Comparison of ENCODE assay signal across 19 cellular contexts in genomic region chr18:13584826-13585225, GRCh38.
A peak's percentile ranks its signal among the peaks of the same experiment; 100 is the strongest.
DNase-seq lines count a peak whose midpoint lies in the region; ATAC-seq and TF ChIP-seq lines count a peak whose summit lies in the region.
"Had no signal": no experiment of that assay in that cellular context is flagged by ENCODE, and none has a peak within 500 bp of the region (broad histone marks: within the 10 kb centered on the region; RNA-seq: fewer than 3 reads in every experiment).

No MANE protein-coding gene starts in this region.

- peaks cover 9% of the 10 kb centered on the region for H3K79me2 ChIP-seq in smooth muscle cell (ENCODE audit: low read depth)

- H3K36me3 ChIP-seq in WERI-Rb-1 (no peaks in the 10 kb centered on the region), left ventricle myocardium inferior (no peaks in the 10 kb centered on the region), smooth muscle cell (ENCODE audit: low read depth) (no peaks in the 10 kb centered on the region), gastrocnemius medialis (no peaks in the 10 kb centered on the region)
- H3K36me3 ChIP-seq: colonic mucosa, sigmoid colon, SJCRH30, stomach had no signal

- no peaks in the 10 kb centered on the region for H3K27me3 ChIP-seq in WERI-Rb-1 (ENCODE audit: insufficient read depth, low read depth, severe bottlenecking)
- H3K27me3 ChIP-seq in left ventricle myocardium inferior (ENCODE audit: low read depth), result no peaks in the 10 kb centered on the region
- H3K27me3 ChIP-seq in smooth muscle cell (ENCODE audit: low read depth), result no peaks in the 10 kb centered on the region
- no peaks in the 10 kb centered on the region for H3K27me3 ChIP-seq in gastrocnemius medialis
- H3K27me3 ChIP-seq: colonic mucosa, sigmoid colon, SJCRH30, stomach had no signal

- ATAC-seq in gastrocnemius medialis, result no peak
- ATAC-seq: PC-3 had no signal

- H3K9me3 Mint-ChIP-seq in IgD-negative memory B cell, result no peaks in the 10 kb centered on the region

- DNase-seq in WERI-Rb-1 (peak; percentile 30), left ventricle myocardium inferior (no peak), smooth muscle cell (lab: John Stamatoyannopoulos, UW; ENCODE audit: unreplicated experiment) (no peak), gastrocnemius medialis (no peak), NCI-H2029 treated with DMSO at 0.1 percent for 48 hours (lab: John Stamatoyannopoulos, UW) (no peak)
- no peak for DNase-seq in activated naive CD4-positive, alpha-beta T cell treated with Interleukin-2 at 50 U/mL for 16 hours
- DNase-seq: Calu3; colonic mucosa; NCI-H1105 treated with DMSO at 0.1 percent for 48 hours; NCI-H2171 treated with DMSO at 0.1 percent for 48 hours; NCI-H69; nucleus accumbens; PC-3; sigmoid colon; SJCRH30; stimulated activated CD4-positive, alpha-beta T cell treated with anti-CD3 and anti-CD28 coated beads, Interleukin-1b, Interleukin-23, amount 100 ng/mL, for 48 hours; stomach; T-helper 9 cell had no signal

- no peak overlapping the region for H2AFZ ChIP-seq in smooth muscle cell (ENCODE audit: low read depth)

- peaks cover 76% of the 10 kb centered on the region for H4K20me1 ChIP-seq in smooth muscle cell (ENCODE audit: low read depth)

- in situ Hi-C loops in gastrocnemius medialis (cut with MboI; ENCODE audit: low sequenced_read_pairs in 4 of 4), result no loop called here

- TF ChIP-seq POLR2A in gastrocnemius medialis (IDR thresholded peaks at IDR 0.05), result no peak

- peaks cover 26 to 39% (median 30%) of the 10 kb centered on the region in 3 donors for H3K4me1 Mint-ChIP-seq in IgD-negative memory B cell

- H3K9ac ChIP-seq in smooth muscle cell (ENCODE audit: low read depth), result no peak overlapping the region

- intact Hi-C loops in left ventricle myocardium inferior (cut with micrococcal nuclease), result no loop called here
- intact Hi-C loops in gastrocnemius medialis (cut with DNase I; ENCODE audit: low total_unique reads), result no loop called here

- peak overlapping the region in 3 of 4 donors; percentile 1 to 43 (median 9) for H3K4me3 Mint-ChIP-seq in IgD-negative memory B cell

- TF ChIP-seq CTCF in WERI-Rb-1 (IDR thresholded peaks at IDR 0.05; ENCODE audit: low read depth, low read length), result no peak
- TF ChIP-seq CTCF in left ventricle myocardium inferior (IDR thresholded peaks at IDR 0.05; ENCODE audit: borderline replicate concordance), result no peak
- no peak for TF ChIP-seq CTCF in smooth muscle cell (IDR thresholded peaks at IDR 0.05; ENCODE audit: borderline replicate concordance, insufficient read depth, poor library complexity, severe bottlenecking)
- TF ChIP-seq CTCF in gastrocnemius medialis (IDR thresholded peaks at IDR 0.05 in 4 of 5, conservative IDR thresholded peaks at IDR 0.05 in 1 of 5), result no peak

- peaks cover 1% of the 10 kb centered on the region for H3K36me3 Mint-ChIP-seq in IgD-negative memory B cell

- H3K4me1 ChIP-seq in left ventricle myocardium inferior (peaks cover 38% of the 10 kb centered on the region), smooth muscle cell (ENCODE audit: low read depth) (no peaks in the 10 kb centered on the region), gastrocnemius medialis (peaks cover 3 to 5% of the 10 kb centered on the region in 2 donors)
- H3K4me1 ChIP-seq: colonic mucosa, SJCRH30 had no signal

- H3K4me2 ChIP-seq in smooth muscle cell, result peak overlapping the region; percentile 14

- H3F3A ChIP-seq in smooth muscle cell (ENCODE audit: low read depth), result no peaks in the 10 kb centered on the region

- H3K27me3 Mint-ChIP-seq in IgD-negative memory B cell, result no peaks in the 10 kb centered on the region

- 14% methylated on average over 11 of the region's 11 CpGs for WGBS in smooth muscle cell (ENCODE audit: low lambda C conversion rate)

- no peaks in the 10 kb centered on the region for H3K9me3 ChIP-seq in WERI-Rb-1 (ENCODE audit: severe bottlenecking)
- H3K9me3 ChIP-seq in left ventricle myocardium inferior (replicated peaks), result no peaks in the 10 kb centered on the region
- no peaks in the 10 kb centered on the region for H3K9me3 ChIP-seq in smooth muscle cell (replicated peaks; ENCODE audit: low read depth)
- no peaks in the 10 kb centered on the region for H3K9me3 ChIP-seq in gastrocnemius medialis
- H3K9me3 ChIP-seq: colonic mucosa, sigmoid colon, SJCRH30, stomach had no signal

- no peak overlapping the region for H3K4me3 ChIP-seq in WERI-Rb-1 (ENCODE audit: low read depth, low read length)
- no peak overlapping the region for H3K4me3 ChIP-seq in left ventricle myocardium inferior
- no peak overlapping the region for H3K4me3 ChIP-seq in smooth muscle cell
- H3K4me3 ChIP-seq in gastrocnemius medialis, result no peak overlapping the region
- H3K4me3 ChIP-seq: colonic mucosa, sigmoid colon, SJCRH30, stomach had no signal

- H3K27ac Mint-ChIP-seq in IgD-negative memory B cell, result peak overlapping the region; percentile 7 to 78 (median 19)

- H3K27ac ChIP-seq in WERI-Rb-1 (peak overlapping the region; percentile 27), left ventricle myocardium inferior (replicated peaks) (peak overlapping the region; percentile 59), smooth muscle cell (ENCODE audit: low read depth) (peak overlapping the region; percentile 39), gastrocnemius medialis (no peak overlapping the region)
- H3K27ac ChIP-seq: colonic mucosa, sigmoid colon, SJCRH30, stomach had no signal

Comparison
In these comparisons a context has a peak if more than half of its experiments do, and no peak if none do; other contexts are left out.
1. H3K27ac ChIP-seq: peak in WERI-Rb-1 (single experiment), left ventricle myocardium inferior (single experiment) and smooth muscle cell (single experiment); none in gastrocnemius medialis (0 of 4).